Comparison of ENCODE assay signal across 1 cellular context in genomic region chr10:34816067-34817002, GRCh38.
TF ChIP-seq lines count a peak whose summit lies in the region.

No MANE protein-coding gene starts in this region.

TF ChIP-seq in K562, 482 proteins besides CTCF, POLR2A, EP300 and RAD21 (continued from another document):
- no peak for TF ChIP-seq ZSCAN29 (IDR thresholded peaks at IDR 0.05)
TF ChIP-seq in K562: peak in this region for 3.
